Comparison of ENCODE assay signal across 18 cellular contexts in the genomic region with DNA sequence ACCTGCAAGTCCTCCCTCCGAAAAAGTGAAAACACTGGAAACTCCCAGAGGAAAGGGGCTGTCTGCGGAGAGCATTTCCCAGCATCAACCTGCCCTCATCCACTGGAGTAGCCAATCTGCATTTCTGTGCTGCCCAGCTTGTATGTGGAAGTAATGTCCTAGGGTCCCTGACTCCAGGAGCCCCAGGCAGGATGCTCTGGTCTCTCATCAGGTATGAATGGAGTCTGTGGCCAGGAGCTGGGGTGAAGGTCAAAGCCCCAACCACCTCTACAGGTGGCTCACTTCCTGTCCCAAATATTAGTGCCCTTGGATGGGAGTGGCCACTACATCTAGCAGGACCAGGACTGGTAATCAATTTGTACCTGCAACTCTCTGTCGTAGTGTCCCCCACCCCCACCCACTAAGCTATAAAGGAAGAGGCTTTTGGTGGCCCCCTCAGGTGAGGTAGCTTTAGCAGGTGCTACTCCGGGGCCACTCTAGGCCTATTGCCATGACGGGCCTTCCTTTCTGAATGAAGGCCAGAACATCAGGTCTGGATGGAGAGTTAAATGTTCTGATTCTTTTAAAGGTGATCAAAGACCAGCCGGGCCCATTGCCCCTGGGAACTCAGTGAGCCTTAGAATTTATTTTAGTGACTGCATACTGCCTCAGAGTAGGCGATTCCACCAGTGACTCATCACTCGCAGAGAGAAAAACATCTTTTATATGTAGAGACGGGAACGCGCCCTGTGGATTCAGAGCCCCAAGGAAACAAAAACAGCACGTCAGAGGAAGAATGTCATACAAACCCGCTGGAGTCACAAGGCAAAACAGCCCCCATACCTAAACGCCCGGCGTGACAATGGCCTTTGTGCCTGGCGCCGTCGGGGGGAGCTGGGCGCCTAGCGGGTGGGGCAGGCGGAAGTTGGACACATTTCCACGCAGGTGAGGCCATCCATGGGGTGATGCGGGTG. TPM values are rescaled to one million over a fixed set of nuclear protein-coding genes. Genes with fewer than 3 reads are reported as not detected.
A peak's percentile ranks its signal among the peaks of the same experiment; 100 is the strongest.
DNase-seq lines count a peak whose midpoint lies in the region; ATAC-seq and TF ChIP-seq lines count a peak whose summit lies in the region.
"Had no signal": no experiment of that assay in that cellular context is flagged by ENCODE, and none has a peak within 500 bp of the region (broad histone marks: within the 10 kb centered on the region; RNA-seq: fewer than 3 reads in every experiment).

No MANE protein-coding gene starts in this region.

- no peak for ATAC-seq in natural killer cell treated with Interleukin-12 subunit alpha and Interleukin-12 subunit beta and Interleukin-15 and Interleukin-18, amount 100 ng/mL, for 72 hours
- ATAC-seq in natural killer cell (no peak), GM19397 (IDR thresholded peaks at IDR 0.05; ENCODE audit: unreplicated experiment) (no peak)
- ATAC-seq in activated CD8-positive, alpha-beta T cell treated with anti-CD3 and anti-CD28 coated beads, Interleukin-2, amount 10 ng/mL, durations not matched to agents 7 days and 5 days: no peak
- ATAC-seq: heart left ventricle, right lobe of liver had no signal

- no peak for TF ChIP-seq EP300 in ovary (IDR thresholded peaks at IDR 0.05)

- CTCF ChIA-PET in activated CD8-positive, alpha-beta T cell treated with anti-CD3 and anti-CD28 coated beads, Interleukin-2, amount 10 ng/mL, durations not matched to agents 7 days and 5 days (lab: Charles Lee): no interaction called here

- peak overlapping the region; percentile 10 for H3K27ac ChIP-seq in mesodermal cell (ENCODE audit: low read depth, low read length, severe bottlenecking)
- H3K27ac ChIP-seq in ovary: no peak overlapping the region
- H3K27ac ChIP-seq: heart left ventricle, right lobe of liver had no signal

- no peaks in the 10 kb centered on the region for H3K27me3 ChIP-seq in ovary

- peaks cover 5 to 9% of the 10 kb centered on the region in 2 donors for H3K4me1 Mint-ChIP-seq in natural killer cell treated with Interleukin-12 subunit alpha and Interleukin-12 subunit beta and Interleukin-15 and Interleukin-18, amount 100 ng/mL, for 72 hours (ENCODE audit: low read depth in 2 of 2)
- peaks cover 10 to 17% of the 10 kb centered on the region in 2 donors for H3K4me1 Mint-ChIP-seq in natural killer cell
- peaks cover 11% of the 10 kb centered on the region for H3K4me1 Mint-ChIP-seq in activated CD8-positive, alpha-beta T cell treated with anti-CD3 and anti-CD28 coated beads, Interleukin-2, amount 10 ng/mL, durations not matched to agents 7 days and 5 days (ENCODE audit: low read depth)
- H3K4me1 Mint-ChIP-seq: central memory CD8-positive, alpha-beta T cell had no signal

- no peaks in the 10 kb centered on the region for H3K36me3 Mint-ChIP-seq in natural killer cell treated with Interleukin-12 subunit alpha and Interleukin-12 subunit beta and Interleukin-15 and Interleukin-18, amount 100 ng/mL, for 72 hours
- no peaks in the 10 kb centered on the region for H3K36me3 Mint-ChIP-seq in natural killer cell
- H3K36me3 Mint-ChIP-seq in activated CD8-positive, alpha-beta T cell treated with anti-CD3 and anti-CD28 coated beads, Interleukin-2, amount 10 ng/mL, durations not matched to agents 7 days and 5 days (ENCODE audit: low read depth): no peaks in the 10 kb centered on the region

- no peak for TF ChIP-seq CTCF in natural killer cell (IDR thresholded peaks at IDR 0.05)
- TF ChIP-seq CTCF in ovary (IDR thresholded peaks at IDR 0.05): no peak

- H3K27me3 Mint-ChIP-seq in natural killer cell treated with Interleukin-12 subunit alpha and Interleukin-12 subunit beta and Interleukin-15 and Interleukin-18, amount 100 ng/mL, for 72 hours: peaks cover 54 to 74% of the 10 kb centered on the region in 2 donors
- H3K27me3 Mint-ChIP-seq in natural killer cell (ENCODE audit: low read depth in 2 of 2): peaks cover 69 to 73% of the 10 kb centered on the region in 2 donors
- H3K27me3 Mint-ChIP-seq in activated CD8-positive, alpha-beta T cell treated with anti-CD3 and anti-CD28 coated beads, Interleukin-2, amount 10 ng/mL, durations not matched to agents 7 days and 5 days (ENCODE audit: low read depth): peaks cover 86% of the 10 kb centered on the region

- POLR2A ChIA-PET in activated CD8-positive, alpha-beta T cell treated with anti-CD3 and anti-CD28 coated beads, Interleukin-2, amount 10 ng/mL, durations not matched to agents 7 days and 5 days (lab: Charles Lee): no interaction called here

- no peak overlapping the region for H3K4me3 Mint-ChIP-seq in natural killer cell treated with Interleukin-12 subunit alpha and Interleukin-12 subunit beta and Interleukin-15 and Interleukin-18, amount 100 ng/mL, for 72 hours
- no peak overlapping the region for H3K4me3 Mint-ChIP-seq in natural killer cell
- H3K4me3 Mint-ChIP-seq in activated CD8-positive, alpha-beta T cell treated with anti-CD3 and anti-CD28 coated beads, Interleukin-2, amount 10 ng/mL, durations not matched to agents 7 days and 5 days: no peak overlapping the region
- H3K4me3 Mint-ChIP-seq: activated B cell treated with CpG ODN at 0.5 μM for 24 hours; central memory CD8-positive, alpha-beta T cell had no signal

- no peak for TF ChIP-seq POLR2A in ovary (IDR thresholded peaks at IDR 0.05)

- intact Hi-C loops in natural killer cell (cut with micrococcal nuclease) (no loop called here), ovary (cut with DNase I) (no loop called here)

- H3K9me3 ChIP-seq in mesodermal cell (ENCODE audit: control insufficient read depth, low read length) (no peaks in the 10 kb centered on the region), ovary (peaks cover 0 to 6% of the 10 kb centered on the region in 2 donors)
- H3K9me3 ChIP-seq: right lobe of liver had no signal

- no peaks in the 10 kb centered on the region for H3K36me3 ChIP-seq in mesodermal cell (ENCODE audit: control insufficient read depth, insufficient read depth, low read length)
- no peaks in the 10 kb centered on the region for H3K36me3 ChIP-seq in ovary
- H3K36me3 ChIP-seq: heart left ventricle, right lobe of liver had no signal

- no peaks in the 10 kb centered on the region for H3K9me3 Mint-ChIP-seq in natural killer cell treated with Interleukin-12 subunit alpha and Interleukin-12 subunit beta and Interleukin-15 and Interleukin-18, amount 100 ng/mL, for 72 hours
- no peaks in the 10 kb centered on the region for H3K9me3 Mint-ChIP-seq in natural killer cell
- peaks cover 1% of the 10 kb centered on the region for H3K9me3 Mint-ChIP-seq in activated CD8-positive, alpha-beta T cell treated with anti-CD3 and anti-CD28 coated beads, Interleukin-2, amount 10 ng/mL, durations not matched to agents 7 days and 5 days (ENCODE audit: insufficient read depth)
- H3K9me3 Mint-ChIP-seq: activated B cell treated with CpG ODN at 0.5 μM for 24 hours; central memory CD8-positive, alpha-beta T cell had no signal

- peak; percentile 38 for DNase-seq in natural killer cell treated with Interleukin-12 subunit alpha and Interleukin-12 subunit beta and Interleukin-15 and Interleukin-18, amount 100 ng/mL, for 72 hours (ENCODE audit: low spot score)
- DNase-seq in natural killer cell (no peak), ecto neural progenitor cell (ENCODE audit: low spot score) (peak; percentile 55), ovary (no peak), globus pallidus (ENCODE audit: low spot score) (no peak)
- no peak for DNase-seq in activated CD8-positive, alpha-beta T cell treated with anti-CD3 and anti-CD28 coated beads, Interleukin-2, amount 10 ng/mL, durations not matched to agents 7 days and 5 days
- DNase-seq: activated B cell treated with CpG ODN at 0.5 μM for 24 hours; activated CD8-positive, alpha-beta memory T cell treated with anti-CD3 and anti-CD28 coated beads, Interleukin-2, amount 50 U/mL, for 48 hours; DMS153; heart left ventricle; naive B cell; NCI-H1694; NCI-H510A treated with DMSO at 0.1 percent for 48 hours; right lobe of liver; stimulated activated naive CD4-positive, alpha-beta T cell treated with Interleukin-2 at 50 U/mL for 16 hours had no signal

- 3 to 4% methylated on average over 11 to 20 of the region's 24 CpGs for WGBS in mesodermal cell (ENCODE audit: insufficient coverage in 2 of 2), 2 experiments
- WGBS in ovary, 3 donors: 3 to 6% (median 3%) methylated on average over 24 of the region's 24 CpGs

- H3K4me1 ChIP-seq in mesodermal cell (ENCODE audit: control insufficient read depth, insufficient read depth, low read length, poor library complexity, severe bottlenecking) (peaks cover 37% of the 10 kb centered on the region), ovary (ENCODE audit: insufficient read depth) (peaks cover 2% of the 10 kb centered on the region)

- H3K27ac Mint-ChIP-seq in natural killer cell treated with Interleukin-12 subunit alpha and Interleukin-12 subunit beta and Interleukin-15 and Interleukin-18, amount 100 ng/mL, for 72 hours: no peak overlapping the region
- no peak overlapping the region for H3K27ac Mint-ChIP-seq in natural killer cell
- H3K27ac Mint-ChIP-seq in activated CD8-positive, alpha-beta T cell treated with anti-CD3 and anti-CD28 coated beads, Interleukin-2, amount 10 ng/mL, durations not matched to agents 7 days and 5 days: no peak overlapping the region
- H3K27ac Mint-ChIP-seq: activated B cell treated with CpG ODN at 0.5 μM for 24 hours had no signal

- H3K4me3 ChIP-seq in mesodermal cell (ENCODE audit: extremely low read depth, insufficient read depth, low read length, poor library complexity, severe bottlenecking) (no peak overlapping the region), ovary (no peak overlapping the region)
- H3K4me3 ChIP-seq: heart left ventricle, right lobe of liver had no signal

RNA-seq across cellular contexts. Expression of a gene that starts 13.0 kb away (rescaled TPM):
- total RNA-seq in natural killer cell treated with Interleukin-12 subunit alpha and Interleukin-12 subunit beta and Interleukin-15 and Interleukin-18, amount 100 ng/mL, for 72 hours: under 1 TPM in 1 of 2 donors, not detected in 1; 0.07 TPM
- total RNA-seq in natural killer cell: not detected
- polyA plus RNA-seq in mesodermal cell (2013, experiment 1 of 2): 5.0 TPM
- polyA plus RNA-seq in mesodermal cell (2013, experiment 2 of 2): 2.4 TPM
- 1 to 10 TPM in 3 of 7 donors, under 1 TPM in 3, not detected in 1; 0.57 to 1.8 (median 1.2) TPM for total RNA-seq in ovary
- under 1 TPM; 0.15 to 0.35 TPM for polyA plus RNA-seq in ovary
- not detected for total RNA-seq in activated CD8-positive, alpha-beta T cell treated with anti-CD3 and anti-CD28 coated beads, Interleukin-2, amount 10 ng/mL, durations not matched to agents 7 days and 5 days
- total RNA-seq: activated B cell treated with CpG ODN at 0.5 μM for 24 hours, right lobe of liver had no signal

Comparison
In these comparisons a context has a peak if more than half of its experiments do, and no peak if none do; other contexts are left out.
1. DNase-seq: peak in natural killer cell treated with Interleukin-12 subunit alpha and Interleukin-12 subunit beta and Interleukin-15 and Interleukin-18, amount 100 ng/mL, for 72 hours (single experiment) and ecto neural progenitor cell (single experiment); none in natural killer cell (single experiment), ovary (0 of 5), globus pallidus (single experiment) and activated CD8-positive, alpha-beta T cell treated with anti-CD3 and anti-CD28 coated beads, Interleukin-2, amount 10 ng/mL, durations not matched to agents 7 days and 5 days (single experiment).